In the genomic region with DNA sequence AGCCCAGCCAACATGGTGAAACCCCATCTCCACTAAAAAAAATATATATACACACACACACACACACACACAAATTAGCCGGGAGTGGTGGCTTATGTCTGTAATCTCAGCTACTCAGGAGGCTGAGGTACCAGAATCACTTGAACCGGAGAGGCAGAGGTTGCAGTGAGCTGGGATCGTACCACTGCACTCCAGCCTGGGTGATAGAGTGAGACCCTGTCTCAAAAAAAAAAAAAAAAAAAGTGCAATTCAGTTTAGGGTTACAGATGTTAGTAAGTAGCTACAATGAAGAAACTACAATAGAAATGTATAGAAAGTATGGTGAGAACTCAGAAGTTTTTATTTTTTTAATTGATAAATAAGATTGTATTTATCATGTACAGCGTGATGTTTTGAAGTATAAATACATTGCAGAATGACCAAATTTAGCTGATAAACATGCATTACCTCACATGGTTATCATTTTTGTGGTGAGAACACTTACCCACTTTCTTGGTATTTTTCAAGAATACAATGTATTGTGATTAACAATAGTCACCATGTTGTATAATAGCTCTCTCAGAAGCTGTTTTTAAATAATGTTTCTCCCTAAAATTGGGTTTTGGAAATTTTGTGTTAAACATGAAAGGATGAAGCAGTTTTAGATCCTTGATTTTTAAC, we compare ENCODE assay signal across 21 cellular contexts. TPM values are rescaled to one million over a fixed set of nuclear protein-coding genes. Genes with fewer than 3 reads are reported as not detected.
A peak's percentile ranks its signal among the peaks of the same experiment; 100 is the strongest.
DNase-seq lines count a peak whose midpoint lies in the region; ATAC-seq, FAIRE-seq and TF ChIP-seq lines count a peak whose summit lies in the region.
"Had no signal": no experiment of that assay in that cellular context is flagged by ENCODE, and none has a peak within 500 bp of the region (broad histone marks: within the 10 kb centered on the region; RNA-seq: fewer than 3 reads in every experiment).

No MANE protein-coding gene starts in this region.

- H3K4me3 ChIP-seq in PC-9 (no peak overlapping the region), K562 (no peak overlapping the region), fibroblast of villous mesenchyme (ENCODE audit: low read depth, low read length) (no peak overlapping the region), Caco-2 (ENCODE audit: low read depth, low read length) (no peak overlapping the region)
- H3K4me3 ChIP-seq: A549 had no signal

- BruUV-seq in PC-9 (replicated peaks; lab: Mats Ljungman, UMichigan) (no TSS peak), K562 (replicated peaks; lab: Mats Ljungman, UMichigan) (no TSS peak), Caco-2 (replicated peaks; lab: Mats Ljungman, UMichigan) (no TSS peak), MCF 10A (replicated peaks; lab: Mats Ljungman, UMichigan) (no TSS peak)

- no peak for TF ChIP-seq EP300 in K562 (IDR thresholded peaks at IDR 0.05; ENCODE audit: low read length)

- no peaks in the 10 kb centered on the region for H3K9me1 ChIP-seq in K562 (ENCODE audit: control insufficient read depth, insufficient read depth, low read length)

- H4K20me1 ChIP-seq in PC-9 (ENCODE audit: insufficient read depth) (peaks cover 90% of the 10 kb centered on the region), K562 (replicated peaks; ENCODE audit: control insufficient read depth, insufficient read depth, low read length) (peaks cover 5% of the 10 kb centered on the region; the same call in 1 of the 2 replicates)

- no peak for TF ChIP-seq RAD21 in K562 (CRISPR knock-in tag; conservative IDR thresholded peaks at IDR 0.05 in 1 of 2, IDR thresholded peaks at IDR 0.05 in 1 of 2)

- CTCF ChIA-PET in PC-9 (lab: Charles Lee) (interaction anchor here (0.6 kb wide), 1 partner anchor 15 kb away, joined by 7 read pairs; no protein-coding TSS in a partner anchor), K562 (lab: Yijun Ruan, JAX; ENCODE audit: low intra/inter-chr PET ratio) (no interaction called here), Caco-2 (lab: Charles Lee) (no interaction called here), MCF 10A (lab: Yijun Ruan, JAX) (interaction anchor here (0.6 to 1.1 kb wide), 5 partner anchors 8 to 62 kb away, joined by 3 to 4 read pairs (median 3); no protein-coding TSS in a partner anchor)

- ATAC-seq in K562 (peak; percentile 37), GM18861 (IDR thresholded peaks at IDR 0.05; ENCODE audit: unreplicated experiment) (no peak), HG03521 (IDR thresholded peaks at IDR 0.05; ENCODE audit: unreplicated experiment) (no peak)
- ATAC-seq: A549; CD8-positive, alpha-beta T cell; HCT116; HepG2 had no signal

- DNase-seq in PC-9 = no peak
- no peak for DNase-seq in K562 (ENCODE audit: extremely low read depth in 1 of 4, low spot score in 3 of 4)
- DNase-seq in fibroblast of villous mesenchyme (ENCODE audit: low read depth) = peak; percentile 13
- no peak for DNase-seq in Caco-2
- DNase-seq in MCF 10A (ENCODE audit: unreplicated experiment) = no peak
- DNase-seq: CD8-positive, alpha-beta T cell; COR-L47; DND-41; GDM1 had no signal

- H3K9me3 ChIP-seq in PC-9 (ENCODE audit: insufficient read depth, low read depth) = no peaks in the 10 kb centered on the region
- H3K9me3 ChIP-seq in K562 (replicated peaks; ENCODE audit: control insufficient read depth, insufficient read depth, low read depth, low read length) = no peaks in the 10 kb centered on the region
- no peaks in the 10 kb centered on the region for H3K9me3 ChIP-seq in Caco-2
- H3K9me3 ChIP-seq: A549 had no signal

- H3K27ac Mint-ChIP-seq in Caco-2 (ENCODE audit: unreplicated experiment) (no peak overlapping the region), MCF 10A (ENCODE audit: low read depth, unreplicated experiment) (no peak overlapping the region)
- H3K27ac Mint-ChIP-seq: CD14-positive monocyte; CD8-positive, alpha-beta T cell had no signal

- TF ChIP-seq CTCF in PC-9 (conservative IDR thresholded peaks at IDR 0.05) (no peak), K562 (IDR thresholded peaks at IDR 0.05 in 2 of 3, conservative IDR thresholded peaks at IDR 0.05 in 1 of 3; ENCODE audit: insufficient read depth in 2 of 3, low read depth in 1 of 3, low read length in 3 of 3) (no peak), fibroblast of villous mesenchyme (IDR thresholded peaks at IDR 0.05; ENCODE audit: insufficient read depth, low read depth, low read length) (no peak), Caco-2 (IDR thresholded peaks at IDR 0.05; ENCODE audit: insufficient read depth in 1 of 2, low read depth in 1 of 2, low read length in 1 of 2, severe bottlenecking in 1 of 2, unreplicated experiment in 1 of 2) (no peak), MCF 10A (IDR thresholded peaks at IDR 0.05; ENCODE audit: unreplicated experiment) (no peak)

- H3K27ac ChIP-seq in PC-9 (0 out of 2 replicates have a peak overlapping the region, but pooled peaks have one; percentile 56), K562 (ENCODE audit: extremely low read depth, low read depth, low read length) (no peak overlapping the region)
- H3K27ac ChIP-seq: A549 had no signal

- H3K4me3 Mint-ChIP-seq in Caco-2 (ENCODE audit: unreplicated experiment) (no peak overlapping the region), MCF 10A (ENCODE audit: unreplicated experiment) (no peak overlapping the region)
- H3K4me3 Mint-ChIP-seq: CD14-positive monocyte; CD8-positive, alpha-beta T cell had no signal

- H3K79me2 ChIP-seq in PC-9 (ENCODE audit: low read depth) (peaks cover 100% of the 10 kb centered on the region), K562 (ENCODE audit: control insufficient read depth, insufficient read depth, low read length) (peaks cover 97% of the 10 kb centered on the region)

- in situ Hi-C loops in K562 (cut with MboI) = no loop called here

- no peak for TF ChIP-seq POLR2A in K562 (conservative IDR thresholded peaks at IDR 0.05)

- peaks cover 22% of the 10 kb centered on the region for H3K36me3 ChIP-seq in PC-9 (ENCODE audit: low read depth)
- H3K36me3 ChIP-seq in K562 (ENCODE audit: control insufficient read depth, insufficient read depth, low read length) = peaks cover 16% of the 10 kb centered on the region; the same call in 1 of the 3 replicates
- no peaks in the 10 kb centered on the region; the same call in 1 of the 2 replicates for H3K36me3 ChIP-seq in Caco-2 (ENCODE audit: control insufficient read depth, insufficient read depth, low read length)

- peaks cover 8% of the 10 kb centered on the region for H3K4me1 Mint-ChIP-seq in Caco-2 (ENCODE audit: low read depth, unreplicated experiment)
- peaks cover 26% of the 10 kb centered on the region for H3K4me1 Mint-ChIP-seq in MCF 10A (ENCODE audit: insufficient read depth, unreplicated experiment)

- H3K4me2 ChIP-seq in PC-9 (no peak overlapping the region), K562 (ENCODE audit: insufficient read depth, low read length) (no peak overlapping the region)
- H3K4me2 ChIP-seq: A549 had no signal

- POLR2A ChIA-PET in PC-9 (lab: Charles Lee; ENCODE audit: unreplicated experiment) = interaction anchor here (0.6 kb wide), 1 partner anchor 10 kb away, joined by 3 read pairs; no protein-coding TSS in a partner anchor
- POLR2A ChIA-PET in K562 (lab: Yijun Ruan, JAX) = interaction anchor here (0.7 to 2.3 kb wide), 5 partner anchors 10 to 25 kb away, joined by 3 to 9 read pairs (median 3); no protein-coding TSS in a partner anchor
- POLR2A ChIA-PET in Caco-2 (lab: Charles Lee) = no interaction called here
- POLR2A ChIA-PET in MCF 10A (lab: Yijun Ruan, JAX) = interaction anchor here (1.4 to 1.6 kb wide), 4 partner anchors 8 to 19 kb away, joined by 3 to 5 read pairs (median 4); no protein-coding TSS in a partner anchor

- H3K4me1 ChIP-seq in PC-9 (replicated peaks; ENCODE audit: insufficient read depth) = peaks cover 54% of the 10 kb centered on the region
- peaks cover 0 to 7% of the 10 kb centered on the region in 2 experiments; a peak in 1 of 5 replicates for H3K4me1 ChIP-seq in K562 (replicated peaks in 1 of 2; ENCODE audit: control insufficient read depth in 2 of 2, insufficient read depth in 2 of 2, low read length in 2 of 2)
- no peaks in the 10 kb centered on the region for H3K4me1 ChIP-seq in Caco-2

- FAIRE-seq in K562 (lab: Jason Lieb, UNC) = no peak
- FAIRE-seq: A549, GM12892, GM19239, HepG2, HTR-8/SVneo had no signal

- H3K27me3 Mint-ChIP-seq in Caco-2 (ENCODE audit: insufficient read depth, unreplicated experiment) (no peaks in the 10 kb centered on the region), MCF 10A (ENCODE audit: insufficient read depth, unreplicated experiment) (no peaks in the 10 kb centered on the region)

- peaks cover 58% of the 10 kb centered on the region for H3F3A ChIP-seq in PC-9 (ENCODE audit: insufficient read depth, low read depth)

- intact Hi-C loops in PC-9 (cut with micrococcal nuclease; ENCODE audit: unreplicated experiment) (no loop called here), K562 (cut with micrococcal nuclease) (no loop called here), Caco-2 (cut with micrococcal nuclease; ENCODE audit: unreplicated experiment) (no loop called here), MCF 10A (cut with micrococcal nuclease) (no loop called here)

- no peaks in the 10 kb centered on the region for H3K9me3 Mint-ChIP-seq in Caco-2 (ENCODE audit: unreplicated experiment)
- H3K9me3 Mint-ChIP-seq in MCF 10A (ENCODE audit: unreplicated experiment) = no peaks in the 10 kb centered on the region
- H3K9me3 Mint-ChIP-seq: CD14-positive monocyte; CD8-positive, alpha-beta T cell had no signal

- whole genome bisulfite sequencing in K562 (ENCODE audit: insufficient coverage, low coverage, missing lambda C conversion rate) = 30% methylated on average over 4 of the region's 4 CpGs

- H2AFZ ChIP-seq in PC-9 (no peak overlapping the region), K562 (ENCODE audit: low read depth, low read length) (no peak overlapping the region)

- H3K36me3 Mint-ChIP-seq in Caco-2 (ENCODE audit: insufficient read depth, unreplicated experiment) (peaks cover 16% of the 10 kb centered on the region), MCF 10A (ENCODE audit: insufficient read depth, unreplicated experiment) (peaks cover 14% of the 10 kb centered on the region)

- no peaks in the 10 kb centered on the region for H3K27me3 ChIP-seq in PC-9 (ENCODE audit: insufficient read depth, low read depth)
- H3K27me3 ChIP-seq in K562 (ENCODE audit: control insufficient read depth in 2 of 2, insufficient read depth in 2 of 2, low read length in 2 of 2) = no peaks in the 10 kb centered on the region
- no peaks in the 10 kb centered on the region for H3K27me3 ChIP-seq in Caco-2 (replicated peaks; ENCODE audit: control insufficient read depth, insufficient read depth, low read length)

- H3K9ac ChIP-seq in K562 (ENCODE audit: insufficient read depth in 1 of 2, low read depth in 2 of 2, low read length in 2 of 2) = no peak overlapping the region

- H3K9me2 ChIP-seq in PC-9 (ENCODE audit: insufficient read depth) = no peaks in the 10 kb centered on the region

RNA-seq across cellular contexts. Expression of gene KDM1A, which starts 17.9 kb away (rescaled TPM):
- 185 and 213 TPM in 2 replicates for total RNA-seq in PC-9 (2021)
- 68.0 and 108 TPM in 2 replicates for total RNA-seq in K562 (2011; cell fraction: chromatin; rRNA removed; ENCODE audit: low replicate concordance)
- total RNA-seq in K562 (2011; cell fraction: nucleolus; rRNA removed) = 38.5 and 47.0 TPM in 2 replicates
- total RNA-seq in K562 (2011; cell fraction: nucleoplasm; rRNA removed) = 63.6 and 75.3 TPM in 2 replicates
- total RNA-seq in K562 (2014; rRNA removed) = 171 and 175 TPM in 2 replicates
- total RNA-seq in K562 (2014; rRNA removed; fragmentation: Illumina TruSeq; extraction: Trizol) = 167 and 168 TPM in 2 replicates
- total RNA-seq in K562 (2015; rRNA removed; fragmentation: Illumina TruSeq; extraction: Trizol) = 181 TPM in 2 replicates
- total RNA-seq in K562 (2021) = 151 and 165 TPM in 2 replicates
- polyA plus RNA-seq in K562 (2011; rRNA removed) = 176 and 177 TPM in 2 replicates
- polyA plus RNA-seq in K562 (2011; cell fraction: cytosol; rRNA removed) = 140 and 222 TPM in 2 replicates
- 146 and 187 TPM in 2 replicates for polyA plus RNA-seq in K562 (2011; cell fraction: nucleus; rRNA removed)
- 124 and 130 TPM in 2 replicates for polyA plus RNA-seq in K562 (2012)
- polyA plus RNA-seq in K562 (2014; fragmentation: Illumina TruSeq; extraction: Trizol) = 143 and 168 TPM in 2 replicates
- polyA plus RNA-seq in K562 (2014; fragmentation: Nextera tagmentation; extraction: Ambion mirVana) = 10 to 100 TPM; 59.2 to 70.3 TPM
- 135 and 142 TPM in 2 replicates for polyA plus RNA-seq in K562 (2014; rRNA removed)
- polyA minus RNA-seq in K562 (2011; rRNA and poly(A)+ RNA removed) = 275 and 323 TPM in 2 replicates
- polyA minus RNA-seq in K562 (2011; cell fraction: cytosol; rRNA and poly(A)+ RNA removed) = 90.8 and 98.0 TPM in 2 replicates
- polyA minus RNA-seq in K562 (2011; cell fraction: nucleus; rRNA and poly(A)+ RNA removed) = 34.3 and 63.4 TPM in 2 replicates
- total RNA-seq in fibroblast of villous mesenchyme = 108 and 123 TPM in 2 replicates
- 82.8 and 83.0 TPM in 2 replicates for total RNA-seq in Caco-2 (2022)
- total RNA-seq in MCF 10A (2022) = 64.2 and 72.3 TPM in 2 replicates

RNA-seq across cellular contexts. Expression of gene TEX46, which starts 21.6 kb away (rescaled TPM):
- total RNA-seq in PC-9 (2021) (not detected in 2 replicates), K562 (2014; rRNA removed) (not detected in 2 replicates), K562 (2014; rRNA removed; fragmentation: Illumina TruSeq; extraction: Trizol) (not detected in 2 replicates), K562 (2015; rRNA removed; fragmentation: Illumina TruSeq; extraction: Trizol) (not detected in 2 replicates), K562 (2021) (0.54 and 0.64 TPM in 2 replicates), fibroblast of villous mesenchyme (not detected in 2 replicates), Caco-2 (2022) (0.68 TPM in 1 of 2 replicates, not detected in the other), MCF 10A (2022) (0.71 TPM in 1 of 2 replicates, not detected in the other)
- total RNA-seq in K562 (2011; cell fraction: chromatin; rRNA removed; ENCODE audit: low replicate concordance) = not detected in 2 replicates
- not detected in 2 replicates for total RNA-seq in K562 (2011; cell fraction: nucleolus; rRNA removed)
- not detected in 2 replicates for total RNA-seq in K562 (2011; cell fraction: nucleoplasm; rRNA removed)
- polyA plus RNA-seq in K562 (2011; rRNA removed) (not detected in 2 replicates), K562 (2014; fragmentation: Illumina TruSeq; extraction: Trizol) (0.42 TPM in 1 of 2 replicates, not detected in the other), K562 (2014; fragmentation: Nextera tagmentation; extraction: Ambion mirVana) (not detected), K562 (2014; rRNA removed) (0.54 TPM in 1 of 2 replicates, not detected in the other)
- polyA plus RNA-seq in K562 (2011; cell fraction: cytosol; rRNA removed) = not detected in 2 replicates
- polyA plus RNA-seq in K562 (2011; cell fraction: nucleus; rRNA removed) = 0.34 and 0.36 TPM in 2 replicates
- 0.18 TPM in 1 of 2 replicates, not detected in the other for polyA plus RNA-seq in K562 (2012)
- polyA minus RNA-seq in K562 (2011; rRNA and poly(A)+ RNA removed) = not detected in 2 replicates
- not detected in 2 replicates for polyA minus RNA-seq in K562 (2011; cell fraction: cytosol; rRNA and poly(A)+ RNA removed)
- not detected in 2 replicates for polyA minus RNA-seq in K562 (2011; cell fraction: nucleus; rRNA and poly(A)+ RNA removed)
- total RNA-seq: CD8-positive, alpha-beta T cell; H4; HepG2 had no signal
- polyA plus RNA-seq: A549, AG04450, BJ, CD14-positive monocyte, HepG2 had no signal

Comparison
In these comparisons a context has a peak if more than half of its experiments do, and no peak if none do; other contexts are left out.
1. CTCF ChIA-PET loops: an anchor here in PC-9 (0.6 kb wide) and MCF 10A (0.6 to 1.1 kb wide); none called in K562 and Caco-2.